In genomic region chr1:159921251-159921650, GRCh38 we compare ENCODE assay signal across 8 cellular contexts. TPM values are rescaled to one million over a fixed set of nuclear protein-coding genes. Genes with fewer than 3 reads are reported as not detected.
DNase-seq lines count a peak whose midpoint lies in the region; ATAC-seq and TF ChIP-seq lines count a peak whose summit lies in the region.

No MANE protein-coding gene starts in this region.

- no peaks in the 10 kb centered on the region for H3K9me3 Mint-ChIP-seq in activated CD8-positive, alpha-beta T cell treated with anti-CD3 and anti-CD28 coated beads, Interleukin-2, amount 10 ng/mL, durations not matched to agents 7 days and 5 days (ENCODE audit: insufficient read depth)
- no peaks in the 10 kb centered on the region for H3K9me3 Mint-ChIP-seq in nephron progenitor cell

- H3K4me1 Mint-ChIP-seq in activated CD8-positive, alpha-beta T cell treated with anti-CD3 and anti-CD28 coated beads, Interleukin-2, amount 10 ng/mL, durations not matched to agents 7 days and 5 days (ENCODE audit: low read depth), result peaks cover 72% of the 10 kb centered on the region
- peaks cover 65% of the 10 kb centered on the region for H3K4me1 Mint-ChIP-seq in nephron progenitor cell

- no peak overlapping the region for H3K4me3 ChIP-seq in H7 (ENCODE audit: insufficient read depth, low read depth, low read length)

- H3K36me3 ChIP-seq in H7 (replicated peaks; ENCODE audit: control insufficient read depth, insufficient read depth, low read length), result peaks cover 12% of the 10 kb centered on the region

- no peak for TF ChIP-seq CTCF in nephron progenitor cell (IDR thresholded peaks at IDR 0.05)

- H3K27ac Mint-ChIP-seq in activated CD8-positive, alpha-beta T cell treated with anti-CD3 and anti-CD28 coated beads, Interleukin-2, amount 10 ng/mL, durations not matched to agents 7 days and 5 days, result peak overlapping the region; percentile 60
- H3K27ac Mint-ChIP-seq in nephron progenitor cell, result peak overlapping the region; percentile 8

- H3K36me3 Mint-ChIP-seq in activated CD8-positive, alpha-beta T cell treated with anti-CD3 and anti-CD28 coated beads, Interleukin-2, amount 10 ng/mL, durations not matched to agents 7 days and 5 days (ENCODE audit: low read depth), result peaks cover 74% of the 10 kb centered on the region
- peaks cover 11% of the 10 kb centered on the region for H3K36me3 Mint-ChIP-seq in nephron progenitor cell (ENCODE audit: low read depth)

- H3K4me3 Mint-ChIP-seq in activated CD8-positive, alpha-beta T cell treated with anti-CD3 and anti-CD28 coated beads, Interleukin-2, amount 10 ng/mL, durations not matched to agents 7 days and 5 days, result peak overlapping the region; percentile 90
- no peak overlapping the region for H3K4me3 Mint-ChIP-seq in nephron progenitor cell

- POLR2A ChIA-PET in activated CD8-positive, alpha-beta T cell treated with anti-CD3 and anti-CD28 coated beads, Interleukin-2, amount 10 ng/mL, durations not matched to agents 7 days and 5 days (lab: Charles Lee), result no interaction called here

- CTCF ChIA-PET in activated CD8-positive, alpha-beta T cell treated with anti-CD3 and anti-CD28 coated beads, Interleukin-2, amount 10 ng/mL, durations not matched to agents 7 days and 5 days (lab: Charles Lee), result interaction anchor here (1.9 to 5.8 kb wide), 2 partner anchors 28 to 87 kb away, joined by 8 to 47 read pairs; no protein-coding TSS in a partner anchor

- no peak for DNase-seq in activated CD8-positive, alpha-beta T cell treated with anti-CD3 and anti-CD28 coated beads, Interleukin-2, amount 10 ng/mL, durations not matched to agents 7 days and 5 days
- no peak for DNase-seq in nephron progenitor cell
- DNase-seq in iPS-NIHi11 (ENCODE audit: low spot score), result no peak
- no peak for DNase-seq in H7
- no peak for DNase-seq in HUDEP-2 (lab: John Stamatoyannopoulos, UW; ENCODE audit: unreplicated experiment in 76 of 76)
- no peak for DNase-seq in AG08396 (ENCODE audit: low spot score)

- peaks cover 3% of the 10 kb centered on the region; the same call in 1 of the 2 replicates for H3K27me3 ChIP-seq in H7 (ENCODE audit: control insufficient read depth, insufficient read depth, low read length)

- no peaks in the 10 kb centered on the region for H3K27me3 Mint-ChIP-seq in activated CD8-positive, alpha-beta T cell treated with anti-CD3 and anti-CD28 coated beads, Interleukin-2, amount 10 ng/mL, durations not matched to agents 7 days and 5 days (ENCODE audit: low read depth)
- peaks cover 2% of the 10 kb centered on the region for H3K27me3 Mint-ChIP-seq in nephron progenitor cell (ENCODE audit: low read depth, poor library complexity)

- ATAC-seq in GM18858 (IDR thresholded peaks at IDR 0.05; ENCODE audit: unreplicated experiment) (peak; percentile 38), HG02840 (IDR thresholded peaks at IDR 0.05; ENCODE audit: low FRiP score, unreplicated experiment) (peak; percentile 30)
- no peak for ATAC-seq in activated CD8-positive, alpha-beta T cell treated with anti-CD3 and anti-CD28 coated beads, Interleukin-2, amount 10 ng/mL, durations not matched to agents 7 days and 5 days

RNA-seq across cellular contexts. Expression of gene TAGLN2, which starts 4.1 kb away (rescaled TPM):
- 100 to 1,000 TPM; 476 to 510 TPM for total RNA-seq in activated CD8-positive, alpha-beta T cell treated with anti-CD3 and anti-CD28 coated beads, Interleukin-2, amount 10 ng/mL, durations not matched to agents 7 days and 5 days
- 242 and 387 TPM in 2 replicates for total RNA-seq in H7 (2014; rRNA removed; shearing (Covaris generic))

RNA-seq across cellular contexts. Expression of gene CFAP45, which starts 21.3 kb away (rescaled TPM):
- total RNA-seq in activated CD8-positive, alpha-beta T cell treated with anti-CD3 and anti-CD28 coated beads, Interleukin-2, amount 10 ng/mL, durations not matched to agents 7 days and 5 days, result under 1 TPM; 0.34 to 0.79 TPM
- 0.17 and 1.6 TPM in 2 replicates for total RNA-seq in H7 (2014; rRNA removed; shearing (Covaris generic))

RNA-seq across cellular contexts. Expression of gene IGSF9, which starts 24.2 kb away (rescaled TPM):
- not detected for total RNA-seq in activated CD8-positive, alpha-beta T cell treated with anti-CD3 and anti-CD28 coated beads, Interleukin-2, amount 10 ng/mL, durations not matched to agents 7 days and 5 days
- 4.4 and 6.1 TPM in 2 replicates for total RNA-seq in H7 (2014; rRNA removed; shearing (Covaris generic))

RNA-seq across cellular contexts. Expression of gene SLAMF9, which starts 32.8 kb away (rescaled TPM):
- total RNA-seq in activated CD8-positive, alpha-beta T cell treated with anti-CD3 and anti-CD28 coated beads, Interleukin-2, amount 10 ng/mL, durations not matched to agents 7 days and 5 days, result not detected
- total RNA-seq in H7 (2014; rRNA removed; shearing (Covaris generic)), result not detected in 2 replicates

RNA-seq across cellular contexts. Expression of gene VSIG8, which starts 58.8 kb away (rescaled TPM):
- not detected for total RNA-seq in activated CD8-positive, alpha-beta T cell treated with anti-CD3 and anti-CD28 coated beads, Interleukin-2, amount 10 ng/mL, durations not matched to agents 7 days and 5 days
- total RNA-seq in H7 (2014; rRNA removed; shearing (Covaris generic)), result not detected in 2 replicates
